8 cellular contexts compared by ENCODE assay signal in genomic region chr9:5450360-5451051, GRCh38. TPM values are rescaled to one million over a fixed set of nuclear protein-coding genes. Genes with fewer than 3 reads are reported as not detected.
DNase-seq lines count a peak whose midpoint lies in the region; ATAC-seq, FAIRE-seq and TF ChIP-seq lines count a peak whose summit lies in the region.

Gene CD274 (plus strand): TSS chr9:5450542. CDS start chr9:5456114, 5,572 bp downstream.

- no peaks in the 10 kb centered on the region for H3K9me3 Mint-ChIP-seq in Calu3 (ENCODE audit: low read depth, unreplicated experiment)
- no peaks in the 10 kb centered on the region for H3K9me3 Mint-ChIP-seq in activated T-helper 17 cell treated with anti-CD3 and anti-CD28 coated beads, Interleukin-2, amount 50 U/mL, for 72 hours
- peaks cover 3% of the 10 kb centered on the region for H3K9me3 Mint-ChIP-seq in natural killer cell treated with Interleukin-12 subunit alpha and Interleukin-12 subunit beta and Interleukin-15 and Interleukin-18, amount 100 ng/mL, for 72 hours

- peaks cover 7% of the 10 kb centered on the region for H3K36me3 Mint-ChIP-seq in Calu3 (ENCODE audit: insufficient read depth, unreplicated experiment)
- H3K36me3 Mint-ChIP-seq in activated T-helper 17 cell treated with anti-CD3 and anti-CD28 coated beads, Interleukin-2, amount 50 U/mL, for 72 hours (ENCODE audit: low read depth): peaks cover 45% of the 10 kb centered on the region
- H3K36me3 Mint-ChIP-seq in natural killer cell treated with Interleukin-12 subunit alpha and Interleukin-12 subunit beta and Interleukin-15 and Interleukin-18, amount 100 ng/mL, for 72 hours: peaks cover 33% of the 10 kb centered on the region

- intact Hi-C loops in Calu3 (cut with micrococcal nuclease; ENCODE audit: unreplicated experiment): loop anchor here (1.0 to 5.0 kb wide), 3 partner anchors 8 to 267 kb away; no protein-coding TSS in a partner anchor

- no peaks in the 10 kb centered on the region for H3K36me3 ChIP-seq in HUES6 (ENCODE audit: control insufficient read depth, insufficient read depth, low read length)

- H3K27me3 Mint-ChIP-seq in Calu3 (ENCODE audit: unreplicated experiment): no peaks in the 10 kb centered on the region
- H3K27me3 Mint-ChIP-seq in activated T-helper 17 cell treated with anti-CD3 and anti-CD28 coated beads, Interleukin-2, amount 50 U/mL, for 72 hours: no peaks in the 10 kb centered on the region
- no peaks in the 10 kb centered on the region for H3K27me3 Mint-ChIP-seq in natural killer cell treated with Interleukin-12 subunit alpha and Interleukin-12 subunit beta and Interleukin-15 and Interleukin-18, amount 100 ng/mL, for 72 hours

- peaks cover 41% of the 10 kb centered on the region for H3K4me1 Mint-ChIP-seq in Calu3 (ENCODE audit: low read depth, unreplicated experiment)
- H3K4me1 Mint-ChIP-seq in activated T-helper 17 cell treated with anti-CD3 and anti-CD28 coated beads, Interleukin-2, amount 50 U/mL, for 72 hours: peaks cover 38% of the 10 kb centered on the region
- peaks cover 58 to 68% of the 10 kb centered on the region in 2 donors for H3K4me1 Mint-ChIP-seq in natural killer cell treated with Interleukin-12 subunit alpha and Interleukin-12 subunit beta and Interleukin-15 and Interleukin-18, amount 100 ng/mL, for 72 hours (ENCODE audit: low read depth in 2 of 2)

- FAIRE-seq in RCC 7860 (lab: Jason Lieb, UNC): peak; percentile 85

- peaks cover 3% of the 10 kb centered on the region; the same call in 1 of the 2 replicates for H3K4me1 ChIP-seq in HUES6 (ENCODE audit: control insufficient read depth, insufficient read depth, low read length)

- peak within 1 kb of the TSS; percentile 76 for H3K27ac Mint-ChIP-seq in Calu3 (ENCODE audit: unreplicated experiment)
- peak within 1 kb of the TSS; percentile 93 for H3K27ac Mint-ChIP-seq in activated T-helper 17 cell treated with anti-CD3 and anti-CD28 coated beads, Interleukin-2, amount 50 U/mL, for 72 hours
- H3K27ac Mint-ChIP-seq in natural killer cell treated with Interleukin-12 subunit alpha and Interleukin-12 subunit beta and Interleukin-15 and Interleukin-18, amount 100 ng/mL, for 72 hours: peak within 1 kb of the TSS; percentile 96 to 100

- DNase-seq in Calu3: peak; percentile 90
- peak; percentile 90 for DNase-seq in RCC 7860 (ENCODE audit: low spot score)
- DNase-seq in fibroblast of pulmonary artery (ENCODE audit: low read depth): peak; percentile 93
- peak; percentile 97 for DNase-seq in natural killer cell treated with Interleukin-12 subunit alpha and Interleukin-12 subunit beta and Interleukin-15 and Interleukin-18, amount 100 ng/mL, for 72 hours (ENCODE audit: low spot score)
- peak; percentile 81 for DNase-seq in stimulated activated naive CD4-positive, alpha-beta T cell treated with Interleukin-2 at 50 U/mL for 16 hours (lab: John Stamatoyannopoulos, UW)

- BruUV-seq in Calu3 (replicated peaks; lab: Mats Ljungman, UMichigan): TSS peak; percentile 49

- peak within 1 kb of the TSS; percentile 79 for H3K4me3 Mint-ChIP-seq in Calu3 (ENCODE audit: low read depth, unreplicated experiment)
- peak within 1 kb of the TSS; percentile 97 for H3K4me3 Mint-ChIP-seq in activated T-helper 17 cell treated with anti-CD3 and anti-CD28 coated beads, Interleukin-2, amount 50 U/mL, for 72 hours
- H3K4me3 Mint-ChIP-seq in natural killer cell treated with Interleukin-12 subunit alpha and Interleukin-12 subunit beta and Interleukin-15 and Interleukin-18, amount 100 ng/mL, for 72 hours: peak within 1 kb of the TSS; percentile 95

- TF ChIP-seq CTCF in Calu3 (IDR thresholded peaks at IDR 0.05; ENCODE audit: unreplicated experiment) (no peak), fibroblast of pulmonary artery (IDR thresholded peaks at IDR 0.05; ENCODE audit: low read length, missing control alignments) (peak; percentile 66)

- ATAC-seq in GM21381 (IDR thresholded peaks at IDR 0.05; ENCODE audit: unreplicated experiment): peak; percentile 62
- ATAC-seq in activated T-helper 17 cell treated with anti-CD3 and anti-CD28 coated beads, Interleukin-2, amount 50 U/mL, for 72 hours (replicated peaks): peak; percentile 71
- peak; percentile 92 to 97 for ATAC-seq in natural killer cell treated with Interleukin-12 subunit alpha and Interleukin-12 subunit beta and Interleukin-15 and Interleukin-18, amount 100 ng/mL, for 72 hours

- H3K4me3 ChIP-seq in HUES6 (ENCODE audit: low read depth, low read length) (peak within 1 kb of the TSS; percentile 53), fibroblast of pulmonary artery (replicated peaks; ENCODE audit: low read depth, low read length) (peak within 1 kb of the TSS; percentile 77)

- H3K9me3 ChIP-seq in HUES6 (ENCODE audit: control insufficient read depth, insufficient read depth, low read depth, low read length): no peaks in the 10 kb centered on the region

- CTCF ChIA-PET in Calu3 (lab: Charles Lee): interaction anchor here (0.6 to 1.3 kb wide), 6 partner anchors 9 to 1174 kb away, joined by 3 to 7 read pairs (median 4); no protein-coding TSS in a partner anchor

- H3K9ac ChIP-seq in HUES6 (ENCODE audit: low read length): no peak within 1 kb of the TSS

- H3K27ac ChIP-seq in HUES6 (ENCODE audit: low read depth, low read length): no peak within 1 kb of the TSS

- peaks cover 10% of the 10 kb centered on the region for H3K27me3 ChIP-seq in HUES6 (ENCODE audit: control insufficient read depth, insufficient read depth, low read length)

RNA-seq across cellular contexts. Expression of gene CD274, which starts in this region (rescaled TPM):
- total RNA-seq in Calu3 (2022): 1.9 and 3.6 TPM in 2 replicates
- total RNA-seq in activated T-helper 17 cell treated with anti-CD3 and anti-CD28 coated beads, Interleukin-2, amount 50 U/mL, for 72 hours: 10 to 100 TPM; 35.2 to 42.2 TPM
- total RNA-seq in natural killer cell treated with Interleukin-12 subunit alpha and Interleukin-12 subunit beta and Interleukin-15 and Interleukin-18, amount 100 ng/mL, for 72 hours: 100 to 1,000 TPM in 1 of 2 donors, 10 to 100 TPM in 1; 97.1 to 242 TPM
